19 cellular contexts compared by ENCODE assay signal in the genomic region with DNA sequence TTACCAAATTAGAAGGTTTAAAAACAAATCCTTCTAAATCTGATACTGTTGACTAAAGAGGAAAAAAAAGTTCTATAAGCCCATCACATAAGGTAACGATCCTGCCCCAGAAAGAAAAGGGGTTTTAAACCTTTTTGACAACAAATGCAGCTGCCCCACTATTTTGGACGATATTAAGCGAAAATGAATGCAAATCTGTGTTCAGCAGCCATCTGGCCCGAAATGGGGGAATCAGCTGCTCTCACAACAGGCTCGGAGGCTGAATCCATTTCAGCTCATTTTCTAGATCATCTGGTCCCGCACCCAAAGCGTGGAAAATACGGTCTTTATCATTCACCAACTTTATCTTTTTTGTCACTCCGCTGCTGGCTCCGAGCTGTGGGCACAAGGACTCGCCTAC. TPM values are rescaled to one million over a fixed set of nuclear protein-coding genes. Genes with fewer than 3 reads are reported as not detected.
DNase-seq lines count a peak whose midpoint lies in the region; ATAC-seq and TF ChIP-seq lines count a peak whose summit lies in the region.
"Had no signal": no experiment of that assay in that cellular context is flagged by ENCODE, and none has a peak within 500 bp of the region (broad histone marks: within the 10 kb centered on the region; RNA-seq: fewer than 3 reads in every experiment).

No MANE protein-coding gene starts in this region.

- H3K27ac ChIP-seq in CD4-positive, CD25-positive, alpha-beta regulatory T cell (ENCODE audit: insufficient read depth, low read length, poor library complexity, severe bottlenecking), result no peak overlapping the region
- H3K27ac ChIP-seq in HUES64 (ENCODE audit: low read depth, low read length), result no peak overlapping the region
- H3K27ac ChIP-seq in osteoblast (ENCODE audit: low read depth, low read length), result no peak overlapping the region
- no peak overlapping the region for H3K27ac ChIP-seq in CD8-positive, alpha-beta memory T cell (ENCODE audit: low read depth, low read length)
- H3K27ac ChIP-seq: brain microvascular endothelial cell, RWPE1 had no signal

- no peak for ATAC-seq in CD4-positive, CD25-positive, alpha-beta regulatory T cell (ENCODE audit: low read depth in 2 of 2)
- ATAC-seq: HCT116 had no signal

- H4K20me1 ChIP-seq in osteoblast (ENCODE audit: insufficient read depth, low read length), result peaks cover 5% of the 10 kb centered on the region

- H3K4me3 ChIP-seq in CD4-positive, CD25-positive, alpha-beta regulatory T cell (ENCODE audit: low read depth, low read length), result no peak overlapping the region
- H3K4me3 ChIP-seq in HUES64 (ENCODE audit: low read length), result peak overlapping the region; percentile 30; the same call in 1 of the 2 replicates
- H3K4me3 ChIP-seq in osteoblast (ENCODE audit: insufficient read depth, low read length), result no peak overlapping the region
- H3K4me3 ChIP-seq in CD8-positive, alpha-beta memory T cell (ENCODE audit: low read length), result no peak overlapping the region

- CTCF ChIA-PET in CD8-positive, alpha-beta memory T cell (lab: Charles Lee), result no interaction called here

- no peaks in the 10 kb centered on the region for H3K36me3 ChIP-seq in CD4-positive, CD25-positive, alpha-beta regulatory T cell (ENCODE audit: control insufficient read depth, insufficient read depth, low read length)
- no peaks in the 10 kb centered on the region for H3K36me3 ChIP-seq in HUES64 (ENCODE audit: insufficient read depth, low read length)
- peaks cover 6% of the 10 kb centered on the region for H3K36me3 ChIP-seq in osteoblast (ENCODE audit: insufficient read depth, low read length)
- no peaks in the 10 kb centered on the region for H3K36me3 ChIP-seq in CD8-positive, alpha-beta memory T cell (ENCODE audit: insufficient read depth, low read length)
- H3K36me3 ChIP-seq: brain microvascular endothelial cell, tibial nerve had no signal

- DNase-seq in CD4-positive, CD25-positive, alpha-beta regulatory T cell, result no peak
- DNase-seq in glutamatergic neuron (peak; percentile 45), osteoblast (ENCODE audit: insufficient read length, low spot score, missing footprints) (peak; percentile 88), GM19240 (ENCODE audit: insufficient read length, low spot score) (no peak), nucleus accumbens (lab: John Stamatoyannopoulos, UW) (no peak)
- DNase-seq in activated CD4-positive, alpha-beta T cell treated with anti-CD3 and anti-CD28 coated beads, Interleukin-2, amount 50 U/mL, for 1 hour, result no peak
- DNase-seq in CD8-positive, alpha-beta memory T cell, result no peak
- DNase-seq: activated CD4-positive, alpha-beta T cell treated with anti-CD3 and anti-CD28 coated beads, Interleukin-2, amount 10 ng/mL, durations not matched to agents 7 days and 5 days; activated naive CD8-positive, alpha-beta T cell treated with anti-CD3 and anti-CD28 coated beads for 36 hours; activated T-cell treated with anti-CD3 and anti-CD28 coated beads for 4 hours; brain microvascular endothelial cell; DND-41; mesendoderm; NCI-H187 had no signal

- H3K4me2 ChIP-seq in osteoblast (ENCODE audit: insufficient read depth, low read length), result no peak overlapping the region

- POLR2A ChIA-PET in CD8-positive, alpha-beta memory T cell (lab: Charles Lee), result no interaction called here

- peaks cover 62% of the 10 kb centered on the region for H3K27me3 Mint-ChIP-seq in CD4-positive, CD25-positive, alpha-beta regulatory T cell
- peaks cover 41% of the 10 kb centered on the region for H3K27me3 Mint-ChIP-seq in glutamatergic neuron (ENCODE audit: unreplicated experiment)
- peaks cover 55 to 59% of the 10 kb centered on the region in 2 donors for H3K27me3 Mint-ChIP-seq in CD8-positive, alpha-beta memory T cell

- H2AFZ ChIP-seq in osteoblast (ENCODE audit: low read length), result no peak overlapping the region

- peaks cover 29% of the 10 kb centered on the region for H3K27me3 ChIP-seq in CD4-positive, CD25-positive, alpha-beta regulatory T cell (ENCODE audit: control insufficient read depth, insufficient read depth, low read length)
- peaks cover 98% of the 10 kb centered on the region for H3K27me3 ChIP-seq in HUES64 (ENCODE audit: insufficient read depth, low read length)
- peaks cover 41% of the 10 kb centered on the region for H3K27me3 ChIP-seq in osteoblast (ENCODE audit: insufficient read depth, low read length)
- H3K27me3 ChIP-seq in CD8-positive, alpha-beta memory T cell (ENCODE audit: insufficient read depth, low read length, poor library complexity, severe bottlenecking), result peaks cover 46% of the 10 kb centered on the region

- H3K9me3 Mint-ChIP-seq in CD4-positive, CD25-positive, alpha-beta regulatory T cell, result peaks cover 0 to 6% (median 2%) of the 10 kb centered on the region in 7 donors
- peaks cover 43% of the 10 kb centered on the region for H3K9me3 Mint-ChIP-seq in glutamatergic neuron (ENCODE audit: unreplicated experiment)
- peaks cover 0 to 7% (median 4%) of the 10 kb centered on the region in 5 donors for H3K9me3 Mint-ChIP-seq in CD8-positive, alpha-beta memory T cell
- H3K9me3 Mint-ChIP-seq: activated CD4-positive, alpha-beta T cell treated with anti-CD3 and anti-CD28 coated beads, Interleukin-2, amount 10 ng/mL, durations not matched to agents 7 days and 5 days; activated naive CD8-positive, alpha-beta T cell treated with anti-CD3 and anti-CD28 coated beads for 36 hours had no signal

- peaks cover 0 to 2% of the 10 kb centered on the region in 2 experiments for H3K9me3 ChIP-seq in CD4-positive, CD25-positive, alpha-beta regulatory T cell (ENCODE audit: control insufficient read depth in 2 of 2, low read length in 2 of 2)
- H3K9me3 ChIP-seq in HUES64 (ENCODE audit: insufficient read depth, low read depth, low read length), result no peaks in the 10 kb centered on the region
- H3K9me3 ChIP-seq in osteoblast (ENCODE audit: low read depth, low read length), result no peaks in the 10 kb centered on the region
- no peaks in the 10 kb centered on the region for H3K9me3 ChIP-seq in CD8-positive, alpha-beta memory T cell (ENCODE audit: low read length)
- H3K9me3 ChIP-seq: tibial nerve had no signal

- peaks cover 26% of the 10 kb centered on the region for H3K79me2 ChIP-seq in osteoblast (ENCODE audit: insufficient read depth, low read length)

- peaks cover 35% of the 10 kb centered on the region for H3K4me1 ChIP-seq in CD4-positive, CD25-positive, alpha-beta regulatory T cell (ENCODE audit: control insufficient read depth, insufficient read depth, low read length, poor library complexity, severe bottlenecking)
- peaks cover 30% of the 10 kb centered on the region for H3K4me1 ChIP-seq in HUES64 (ENCODE audit: insufficient read depth, low read length)
- peaks cover 13% of the 10 kb centered on the region for H3K4me1 ChIP-seq in osteoblast (ENCODE audit: insufficient read depth, low read length)
- peaks cover 12% of the 10 kb centered on the region for H3K4me1 ChIP-seq in CD8-positive, alpha-beta memory T cell (ENCODE audit: insufficient read depth, low read length)

- TF ChIP-seq CTCF in glutamatergic neuron (IDR thresholded peaks at IDR 0.05; ENCODE audit: partially characterized antibody, unreplicated experiment) (no peak), osteoblast (IDR thresholded peaks at IDR 0.05; ENCODE audit: extremely low read depth, low read depth, low read length) (no peak)

- H3K27ac Mint-ChIP-seq in CD4-positive, CD25-positive, alpha-beta regulatory T cell, result peak overlapping the region in 2 of 3 donors; percentile 14 to 69
- peak overlapping the region; percentile 98 for H3K27ac Mint-ChIP-seq in glutamatergic neuron (ENCODE audit: unreplicated experiment)
- peak overlapping the region in 1 of 8 donors; percentile 62 for H3K27ac Mint-ChIP-seq in CD8-positive, alpha-beta memory T cell
- H3K27ac Mint-ChIP-seq: activated naive CD8-positive, alpha-beta T cell treated with anti-CD3 and anti-CD28 coated beads for 36 hours had no signal

- H3K36me3 Mint-ChIP-seq in CD4-positive, CD25-positive, alpha-beta regulatory T cell, result no peaks in the 10 kb centered on the region
- peaks cover 14% of the 10 kb centered on the region for H3K36me3 Mint-ChIP-seq in glutamatergic neuron (ENCODE audit: unreplicated experiment)
- peaks cover 0 to 2% (median 0%) of the 10 kb centered on the region in 3 donors for H3K36me3 Mint-ChIP-seq in CD8-positive, alpha-beta memory T cell

- peaks cover 10 to 42% (median 19%) of the 10 kb centered on the region in 4 donors for H3K4me1 Mint-ChIP-seq in CD4-positive, CD25-positive, alpha-beta regulatory T cell
- peaks cover 18% of the 10 kb centered on the region for H3K4me1 Mint-ChIP-seq in glutamatergic neuron (ENCODE audit: low read depth, unreplicated experiment)
- peaks cover 16 to 38% (median 16%) of the 10 kb centered on the region in 3 donors for H3K4me1 Mint-ChIP-seq in CD8-positive, alpha-beta memory T cell

- WGBS in HUES64, result 6% methylated on average over 11 of the region's 11 CpGs

- no peak overlapping the region for H3K9ac ChIP-seq in HUES64 (ENCODE audit: low read depth, low read length)

- H3K4me3 Mint-ChIP-seq in CD4-positive, CD25-positive, alpha-beta regulatory T cell, result peak overlapping the region in 2 of 4 donors; percentile 43 to 44
- peak overlapping the region; percentile 99 for H3K4me3 Mint-ChIP-seq in glutamatergic neuron (ENCODE audit: unreplicated experiment)
- H3K4me3 Mint-ChIP-seq in CD8-positive, alpha-beta memory T cell, result peak overlapping the region in 1 of 7 donors; percentile 31
- H3K4me3 Mint-ChIP-seq: activated naive CD8-positive, alpha-beta T cell treated with anti-CD3 and anti-CD28 coated beads for 36 hours had no signal

RNA-seq across cellular contexts. Expression of a gene that starts 2.3 kb away (rescaled TPM):
- not detected for total RNA-seq in CD4-positive, CD25-positive, alpha-beta regulatory T cell
- polyA plus RNA-seq in CD4-positive, CD25-positive, alpha-beta regulatory T cell, result not detected
- polyA plus RNA-seq in HUES64 (2013, experiment 1 of 2), result 0.65 TPM
- 1.3 TPM for polyA plus RNA-seq in HUES64 (2013, experiment 2 of 2)
- total RNA-seq in glutamatergic neuron (ENCODE audit: unreplicated experiment) (544 TPM), osteoblast (31.8 and 35.4 TPM in 2 replicates)
- total RNA-seq in CD8-positive, alpha-beta memory T cell, result not detected
- not detected for polyA plus RNA-seq in CD8-positive, alpha-beta memory T cell
- total RNA-seq: activated CD4-positive, alpha-beta T cell treated with anti-CD3 and anti-CD28 coated beads, Interleukin-2, amount 10 ng/mL, durations not matched to agents 7 days and 5 days; activated naive CD8-positive, alpha-beta T cell treated with anti-CD3 and anti-CD28 coated beads for 36 hours; NCI-H460 had no signal

Comparison
In these comparisons a context has a peak if more than half of its experiments do, and no peak if none do; other contexts are left out.
1. DNase-seq: peak in glutamatergic neuron (single experiment) and osteoblast (single experiment); none in CD4-positive, CD25-positive, alpha-beta regulatory T cell (0 of 3), GM19240 (single experiment), nucleus accumbens (0 of 56), activated CD4-positive, alpha-beta T cell treated with anti-CD3 and anti-CD28 coated beads, Interleukin-2, amount 50 U/mL, for 1 hour (single experiment) and CD8-positive, alpha-beta memory T cell (0 of 5).
2. RNA of a gene that starts 2.3 kb away (total RNA-seq): 544 TPM in glutamatergic neuron (single experiment) and 31.8 to 35.4 TPM in osteoblast; not detected in CD4-positive, CD25-positive, alpha-beta regulatory T cell (single experiment) and not detected in CD8-positive, alpha-beta memory T cell; every median in the first group is over 10 times any median in the second.